In genomic region chr13:38167164-38167822, GRCh38 we compare ENCODE assay signal across 13 cellular contexts.
DNase-seq lines count a peak whose midpoint lies in the region; ATAC-seq and TF ChIP-seq lines count a peak whose summit lies in the region.
"Had no signal": no experiment of that assay in that cellular context is flagged by ENCODE, and none has a peak within 500 bp of the region (broad histone marks: within the 10 kb centered on the region; RNA-seq: fewer than 3 reads in every experiment).

No MANE protein-coding gene starts in this region.

- 62 to 76% (median 73%) methylated on average over 1 of the region's 1 CpG for WGBS in adrenal gland, 4 donors

- H3K27me3 ChIP-seq in adrenal gland, result no peaks in the 10 kb centered on the region

- intact Hi-C loops in adrenal gland (cut with DNase I), result no loop called here

- no peaks in the 10 kb centered on the region for H3K36me3 ChIP-seq in adrenal gland (replicated peaks in 1 of 2)

- no peak overlapping the region for H3K27ac ChIP-seq in adrenal gland

- H3K4me3 ChIP-seq in adrenal gland, result no peak overlapping the region

- no peaks in the 10 kb centered on the region for H3K9me3 ChIP-seq in adrenal gland (replicated peaks in 1 of 3)

- TF ChIP-seq CTCF in adrenal gland (IDR thresholded peaks at IDR 0.05), result no peak

- TF ChIP-seq POLR2A in adrenal gland (IDR thresholded peaks at IDR 0.05), result no peak

- no peaks in the 10 kb centered on the region for H3K4me1 ChIP-seq in adrenal gland (replicated peaks in 1 of 2)

- ATAC-seq in GM18909 (IDR thresholded peaks at IDR 0.05; ENCODE audit: poor library complexity, unreplicated experiment) (peak; percentile 96), GM21737 (IDR thresholded peaks at IDR 0.05; ENCODE audit: unreplicated experiment) (peak; percentile 91), HG03280 (IDR thresholded peaks at IDR 0.05; ENCODE audit: unreplicated experiment) (peak; percentile 95)

- peak; percentile 4 for DNase-seq in SKM-1 (lab: John Stamatoyannopoulos, UW; ENCODE audit: unreplicated experiment)
- no peak for DNase-seq in stimulated activated CD4-positive, alpha-beta T cell treated with anti-CD3 and anti-CD28 coated beads, Interleukin-2, amount 100 ng/mL, for 24 hours
- no peak for DNase-seq in activated CD4-positive, alpha-beta T cell treated with anti-CD3 and anti-CD28 coated beads, Interleukin-2, amount 50 U/mL, for 48 hours
- DNase-seq in stimulated activated CD4-positive, alpha-beta T cell treated with anti-CD3 and anti-CD28 coated beads, Interleukin-4, amount 100 ng/mL, for 24 hours, result no peak
- DNase-seq in adrenal gland, result no peak
- DNase-seq: DMS53, erythroblast, immature natural killer cell, NCI-H1436, SHP77 treated with DMSO at 0.1 percent for 48 hours had no signal
